Comparison of ENCODE assay signal across 9 cellular contexts in genomic region chr14:64235652-64236640, GRCh38.
A peak's percentile ranks its signal among the peaks of the same experiment; 100 is the strongest.
DNase-seq lines count a peak whose midpoint lies in the region; ATAC-seq lines count a peak whose summit lies in the region.
"Had no signal": no experiment of that assay in that cellular context is flagged by ENCODE, and none has a peak within 500 bp of the region (broad histone marks: within the 10 kb centered on the region; RNA-seq: fewer than 3 reads in every experiment).

No MANE protein-coding gene starts in this region.

- peak; percentile 74 for ATAC-seq in HG02759 (IDR thresholded peaks at IDR 0.05; ENCODE audit: unreplicated experiment)

- DNase-seq in NCI-H2171 treated with DMSO at 0.1 percent for 48 hours (lab: John Stamatoyannopoulos, UW): peak; percentile 40
- DNase-seq in NCI-H2171 (lab: John Stamatoyannopoulos, UW): no peak
- DNase-seq in NAMALWA (ENCODE audit: low spot score): peak; percentile 81
- no peak for DNase-seq in NCI-H128 (lab: John Stamatoyannopoulos, UW; ENCODE audit: unreplicated experiment)
- no peak for DNase-seq in activated CD4-positive, alpha-beta T cell treated with anti-CD3 and anti-CD28 coated beads, Interleukin-2, amount 50 U/mL, for 4 hours
- DNase-seq in pons (ENCODE audit: low spot score): no peak

- H3K4me3 Mint-ChIP-seq in stimulated activated naive CD8-positive, alpha-beta T cell treated with anti-CD3 and anti-CD28 coated beads, Interleukin-15, Interleukin-2, amounts not matched to agents 100 ng/mL and 50 ng/mL, for 24 hours: no peak overlapping the region
- H3K4me3 Mint-ChIP-seq: T-helper 1 cell treated with Interleukin-12 subunit alpha and Interleukin-12 subunit beta and Interleukin-4 antibody, amounts not matched to agents 30 μg/mL and 1 μg/mL, for 36 hours had no signal

- H3K27me3 Mint-ChIP-seq in stimulated activated naive CD8-positive, alpha-beta T cell treated with anti-CD3 and anti-CD28 coated beads, Interleukin-15, Interleukin-2, amounts not matched to agents 100 ng/mL and 50 ng/mL, for 24 hours: no peaks in the 10 kb centered on the region

- H3K36me3 Mint-ChIP-seq in stimulated activated naive CD8-positive, alpha-beta T cell treated with anti-CD3 and anti-CD28 coated beads, Interleukin-15, Interleukin-2, amounts not matched to agents 100 ng/mL and 50 ng/mL, for 24 hours (ENCODE audit: low read depth): no peaks in the 10 kb centered on the region

- H3K4me1 Mint-ChIP-seq in stimulated activated naive CD8-positive, alpha-beta T cell treated with anti-CD3 and anti-CD28 coated beads, Interleukin-15, Interleukin-2, amounts not matched to agents 100 ng/mL and 50 ng/mL, for 24 hours (ENCODE audit: low read depth): peaks cover 55% of the 10 kb centered on the region

- H3K9me3 Mint-ChIP-seq in stimulated activated naive CD8-positive, alpha-beta T cell treated with anti-CD3 and anti-CD28 coated beads, Interleukin-15, Interleukin-2, amounts not matched to agents 100 ng/mL and 50 ng/mL, for 24 hours: no peaks in the 10 kb centered on the region
- H3K9me3 Mint-ChIP-seq: T-helper 1 cell treated with Interleukin-12 subunit alpha and Interleukin-12 subunit beta and Interleukin-4 antibody, amounts not matched to agents 30 μg/mL and 1 μg/mL, for 36 hours had no signal

- peak overlapping the region; percentile 45 for H3K27ac Mint-ChIP-seq in stimulated activated naive CD8-positive, alpha-beta T cell treated with anti-CD3 and anti-CD28 coated beads, Interleukin-15, Interleukin-2, amounts not matched to agents 100 ng/mL and 50 ng/mL, for 24 hours
- H3K27ac Mint-ChIP-seq: T-helper 1 cell treated with Interleukin-12 subunit alpha and Interleukin-12 subunit beta and Interleukin-4 antibody, amounts not matched to agents 30 μg/mL and 1 μg/mL, for 36 hours had no signal

Comparison
In these comparisons a context has a peak if more than half of its experiments do, and no peak if none do; other contexts are left out.
1. DNase-seq: peak in NCI-H2171 treated with DMSO at 0.1 percent for 48 hours (single experiment) and NAMALWA (single experiment); none in NCI-H2171 (single experiment), NCI-H128 (single experiment), activated CD4-positive, alpha-beta T cell treated with anti-CD3 and anti-CD28 coated beads, Interleukin-2, amount 50 U/mL, for 4 hours (0 of 2) and pons (single experiment).